In genomic region chr17:28763804-28764266, GRCh38 we compare ENCODE assay signal across 8 cellular contexts. TPM values are rescaled to one million over a fixed set of nuclear protein-coding genes. Genes with fewer than 3 reads are reported as not detected.
DNase-seq lines count a peak whose midpoint lies in the region; ATAC-seq lines count a peak whose summit lies in the region.

No MANE protein-coding gene starts in this region.

- H3K27ac Mint-ChIP-seq in memory B cell, result no peak overlapping the region

- peaks cover 8% of the 10 kb centered on the region for H3K36me3 Mint-ChIP-seq in memory B cell

- H3K27me3 Mint-ChIP-seq in memory B cell, result no peaks in the 10 kb centered on the region

- no peaks in the 10 kb centered on the region for H3K9me3 Mint-ChIP-seq in memory B cell

- H3K4me1 Mint-ChIP-seq in memory B cell, result peaks cover 5% of the 10 kb centered on the region

- ATAC-seq in HG02759 (IDR thresholded peaks at IDR 0.05; ENCODE audit: unreplicated experiment), result peak; percentile 33
- ATAC-seq in memory B cell (ENCODE audit: low read depth), result peak; percentile 84
- ATAC-seq in HG02870 (IDR thresholded peaks at IDR 0.05; ENCODE audit: unreplicated experiment), result no peak

- DNase-seq in D341Med (ENCODE audit: low spot score), result peak; percentile 82
- peak; percentile 80 for DNase-seq in NCI-H748 (lab: John Stamatoyannopoulos, UW; ENCODE audit: unreplicated experiment)
- peak; percentile 76 to 83 for DNase-seq in activated CD4-positive, alpha-beta T cell treated with anti-CD3 and anti-CD28 coated beads, Interleukin-2, amount 50 U/mL, for 4 hours
- DNase-seq in dermis blood vessel endothelial cell, result peak; percentile 85
- peak; percentile 76 to 82 for DNase-seq in memory B cell (ENCODE audit: low spot score in 2 of 2)
- DNase-seq in stimulated activated CD8-positive, alpha-beta memory T cell treated with anti-CD3 and anti-CD28 coated beads, Interleukin-4, amount 100 ng/mL, for 48 hours, result peak; percentile 87

- H3K4me3 Mint-ChIP-seq in memory B cell, result no peak overlapping the region

RNA-seq across cellular contexts. Expression of gene TRAF4, which starts 20.0 kb away (rescaled TPM):
- 32.1 and 37.4 TPM in 2 replicates for total RNA-seq in dermis blood vessel endothelial cell

RNA-seq across cellular contexts. Expression of gene NEK8, which starts 35.2 kb away (rescaled TPM):
- total RNA-seq in dermis blood vessel endothelial cell, result 2.9 and 3.9 TPM in 2 replicates

RNA-seq across cellular contexts. Expression of gene TLCD1, which starts 37.8 kb away (rescaled TPM):
- total RNA-seq in dermis blood vessel endothelial cell, result 0.85 and 0.93 TPM in 2 replicates

RNA-seq across cellular contexts. Expression of gene RPL23A, which starts 44.0 kb away (rescaled TPM):
- total RNA-seq in dermis blood vessel endothelial cell, result 777 and 912 TPM in 2 replicates

RNA-seq across cellular contexts. Expression of gene RAB34, which starts 46.2 kb away (rescaled TPM):
- total RNA-seq in dermis blood vessel endothelial cell, result 25.6 and 36.9 TPM in 2 replicates
